ENCODE assay signal across 9 cellular contexts in genomic region chr19:19459099-19459498, GRCh38. TPM values are rescaled to one million over a fixed set of nuclear protein-coding genes. Genes with fewer than 3 reads are reported as not detected.
DNase-seq lines count a peak whose midpoint lies in the region; ATAC-seq and TF ChIP-seq lines count a peak whose summit lies in the region.
"Had no signal": no experiment of that assay in that cellular context is flagged by ENCODE, and none has a peak within 500 bp of the region (broad histone marks: within the 10 kb centered on the region; RNA-seq: fewer than 3 reads in every experiment).

No MANE protein-coding gene starts in this region.

- ATAC-seq in naive thymus-derived CD4-positive, alpha-beta T cell = peak; percentile 15

- H3K9me2 ChIP-seq in GM23248 (ENCODE audit: insufficient read depth) = no peaks in the 10 kb centered on the region
- no peaks in the 10 kb centered on the region for H3K9me2 ChIP-seq in PC-9 (ENCODE audit: insufficient read depth)

- H3K4me3 Mint-ChIP-seq in naive thymus-derived CD4-positive, alpha-beta T cell = peak overlapping the region; percentile 85 to 92 (median 91)

- no peak overlapping the region for H2AFZ ChIP-seq in ACC112 (ENCODE audit: low read length, unreplicated experiment)
- no peak overlapping the region for H2AFZ ChIP-seq in GM23248
- H2AFZ ChIP-seq in PC-9 = no peak overlapping the region

- peak; percentile 52 for DNase-seq in GM23248
- DNase-seq in adipocyte (ENCODE audit: low read depth) = peak; percentile 59
- DNase-seq in naive thymus-derived CD4-positive, alpha-beta T cell = peak in 5 of 9 donors; percentile 34 to 51 (median 46)
- DNase-seq in PC-9 = no peak
- no peak for DNase-seq in superior temporal gyrus (ENCODE audit: extremely low spot score)
- no peak for DNase-seq in SKM-1 (lab: John Stamatoyannopoulos, UW; ENCODE audit: unreplicated experiment)
- DNase-seq in HuH-7 (ENCODE audit: low spot score) = no peak
- DNase-seq: NCI-H1092 treated with DMSO at 0.1 percent for 48 hours had no signal

- H3K79me2 ChIP-seq in ACC112 (ENCODE audit: control insufficient read depth, insufficient read depth, low read length, unreplicated experiment) (peaks cover 85% of the 10 kb centered on the region), GM23248 (ENCODE audit: insufficient read depth) (peaks cover 99% of the 10 kb centered on the region), PC-9 (ENCODE audit: low read depth) (peaks cover 88% of the 10 kb centered on the region)

- no peaks in the 10 kb centered on the region for H3K9me3 Mint-ChIP-seq in naive thymus-derived CD4-positive, alpha-beta T cell

- H3K27me3 ChIP-seq in ACC112 (ENCODE audit: insufficient read depth, low read length) (no peaks in the 10 kb centered on the region), GM23248 (replicated peaks; ENCODE audit: insufficient read depth) (no peaks in the 10 kb centered on the region), adipocyte (replicated peaks; ENCODE audit: control insufficient read depth, insufficient read depth, low read length) (no peaks in the 10 kb centered on the region), PC-9 (ENCODE audit: insufficient read depth, low read depth) (no peaks in the 10 kb centered on the region)
- no peaks in the 10 kb centered on the region for H3K27me3 ChIP-seq in naive thymus-derived CD4-positive, alpha-beta T cell (ENCODE audit: control insufficient read depth in 2 of 2, insufficient read depth in 2 of 2, low read length in 2 of 2)

- POLR2A ChIA-PET in naive thymus-derived CD4-positive, alpha-beta T cell (lab: Charles Lee) = interaction anchor here (0.5 to 3.5 kb wide), 10 partner anchors 8 to 1363 kb away, joined by 3 to 35 read pairs (median 4); partner anchors contain the start of gene GATAD2A
- POLR2A ChIA-PET in PC-9 (lab: Charles Lee; ENCODE audit: unreplicated experiment) = no interaction called here

- peak overlapping the region; percentile 54 for H3K9ac ChIP-seq in GM23248
- peak overlapping the region; percentile 3 for H3K9ac ChIP-seq in adipocyte (ENCODE audit: low read length)

- CTCF ChIA-PET in naive thymus-derived CD4-positive, alpha-beta T cell (lab: Charles Lee) = interaction anchor here (1.0 to 2.5 kb wide), 4 partner anchors 12 to 54 kb away, joined by 4 to 7 read pairs (median 6); partner anchors contain the start of gene GATAD2A
- CTCF ChIA-PET in PC-9 (lab: Charles Lee) = no interaction called here

- H3F3A ChIP-seq in GM23248 (ENCODE audit: insufficient read depth) (peaks cover 22% of the 10 kb centered on the region), PC-9 (ENCODE audit: insufficient read depth, low read depth) (peaks cover 15% of the 10 kb centered on the region; the same call in 1 of the 2 replicates)

- BruUV-seq in PC-9 (replicated peaks; lab: Mats Ljungman, UMichigan) = no TSS peak

- in situ Hi-C loops in GM23248 (cut with MboI) = no loop called here

- H3K36me3 ChIP-seq in ACC112 (ENCODE audit: insufficient read depth, low read length) (no peaks in the 10 kb centered on the region), GM23248 (ENCODE audit: low read depth) (no peaks in the 10 kb centered on the region), adipocyte (ENCODE audit: control insufficient read depth, insufficient read depth, low read length, severe bottlenecking) (peaks cover 2% of the 10 kb centered on the region), PC-9 (ENCODE audit: low read depth) (0 out of 2 replicates have a peak, but pooled peaks cover 3% of the 10 kb centered on the region)
- peaks cover 0 to 4% (median 0%) of the 10 kb centered on the region in 3 experiments for H3K36me3 ChIP-seq in naive thymus-derived CD4-positive, alpha-beta T cell (ENCODE audit: control insufficient read depth in 2 of 3, insufficient read depth in 3 of 3, low read length in 3 of 3)

- H3K4me1 ChIP-seq in ACC112 (ENCODE audit: control insufficient read depth, insufficient read depth, low read length, unreplicated experiment) (peaks cover 64% of the 10 kb centered on the region), GM23248 (ENCODE audit: insufficient read depth) (peaks cover 62% of the 10 kb centered on the region), adipocyte (ENCODE audit: control insufficient read depth, insufficient read depth, low read length) (peaks cover 62% of the 10 kb centered on the region), PC-9 (replicated peaks; ENCODE audit: insufficient read depth) (no peaks in the 10 kb centered on the region)
- H3K4me1 ChIP-seq in naive thymus-derived CD4-positive, alpha-beta T cell (ENCODE audit: control insufficient read depth in 2 of 2, insufficient read depth in 2 of 2, low read length in 2 of 2) = peaks cover 78 to 81% of the 10 kb centered on the region in 2 donors

- no peaks in the 10 kb centered on the region for H3K27me3 Mint-ChIP-seq in naive thymus-derived CD4-positive, alpha-beta T cell

- peaks cover 57 to 79% (median 67%) of the 10 kb centered on the region in 7 donors for H3K4me1 Mint-ChIP-seq in naive thymus-derived CD4-positive, alpha-beta T cell

- H3K36me3 Mint-ChIP-seq in naive thymus-derived CD4-positive, alpha-beta T cell = peaks cover 0 to 9% (median 0%) of the 10 kb centered on the region in 5 donors

- intact Hi-C loops in naive thymus-derived CD4-positive, alpha-beta T cell (cut with micrococcal nuclease) = loop anchor here (1.0 to 2.0 kb wide), 5 partner anchors 14 to 139 kb away; partner anchors contain the start of genes GATAD2A (in 1 of the 2), MAU2 (in 1 of the 2) and SUGP1 (in 1 of the 2)
- intact Hi-C loops in PC-9 (cut with micrococcal nuclease; ENCODE audit: unreplicated experiment) = no loop called here

- H3K27ac Mint-ChIP-seq in naive thymus-derived CD4-positive, alpha-beta T cell = peak overlapping the region; percentile 94 to 99 (median 98)

- no peaks in the 10 kb centered on the region for H3K9me3 ChIP-seq in GM23248 (ENCODE audit: low read depth)
- H3K9me3 ChIP-seq in adipocyte (ENCODE audit: control insufficient read depth, low read length) = no peaks in the 10 kb centered on the region
- no peaks in the 10 kb centered on the region for H3K9me3 ChIP-seq in naive thymus-derived CD4-positive, alpha-beta T cell (ENCODE audit: control insufficient read depth in 2 of 3, low read length in 3 of 3)
- H3K9me3 ChIP-seq in PC-9 (ENCODE audit: insufficient read depth, low read depth) = no peaks in the 10 kb centered on the region

- H3K4me2 ChIP-seq in GM23248 (ENCODE audit: unreplicated experiment) (peak overlapping the region; percentile 70), PC-9 (no peak overlapping the region)

- H3K27ac ChIP-seq in ACC112 (ENCODE audit: low read depth, low read length) = peak overlapping the region; percentile 91
- H3K27ac ChIP-seq in GM23248 = peak overlapping the region; percentile 82
- H3K27ac ChIP-seq in naive thymus-derived CD4-positive, alpha-beta T cell (ENCODE audit: low read depth, low read length) = peak overlapping the region; percentile 82
- no peak overlapping the region for H3K27ac ChIP-seq in PC-9

- H4K20me1 ChIP-seq in GM23248 (ENCODE audit: insufficient read depth) = 0 out of 2 replicates have a peak, but pooled peaks cover 3% of the 10 kb centered on the region
- peaks cover 84% of the 10 kb centered on the region for H4K20me1 ChIP-seq in PC-9 (ENCODE audit: insufficient read depth)

- TF ChIP-seq CTCF in PC-9 (conservative IDR thresholded peaks at IDR 0.05) = no peak

- H3K4me3 ChIP-seq in ACC112 (ENCODE audit: low read depth, low read length) (peak overlapping the region; percentile 39), GM23248 (peak overlapping the region; percentile 20), adipocyte (ENCODE audit: low read length) (peak overlapping the region; percentile 41), PC-9 (no peak overlapping the region)
- peak overlapping the region; percentile 55 for H3K4me3 ChIP-seq in naive thymus-derived CD4-positive, alpha-beta T cell (ENCODE audit: low read length)

RNA-seq across cellular contexts. Expression of gene GATAD2A, which starts 53.6 kb away (rescaled TPM):
- 42.7 and 52.1 TPM in 2 replicates for total RNA-seq in GM23248 (2014; rRNA removed; shearing (Covaris generic))
- polyA plus RNA-seq in GM23248 (2016; fragmentation: Nextera tagmentation; extraction: Ambion mirVana) = 13.9 and 15.4 TPM in 2 replicates
- 100 to 1,000 TPM in 4 of 5 experiments, 10 to 100 TPM in 1; 97.9 to 123 (median 116) TPM for total RNA-seq in naive thymus-derived CD4-positive, alpha-beta T cell
- polyA plus RNA-seq in naive thymus-derived CD4-positive, alpha-beta T cell = 10 to 100 TPM; 11.3 to 25.7 TPM
- total RNA-seq in PC-9 (2021) = 97.8 and 129 TPM in 2 replicates

RNA-seq across cellular contexts. Expression of gene TSSK6, which starts 56.2 kb away (rescaled TPM):
- total RNA-seq in GM23248 (2014; rRNA removed; shearing (Covaris generic)) = 0.25 and 2.3 TPM in 2 replicates
- polyA plus RNA-seq in GM23248 (2016; fragmentation: Nextera tagmentation; extraction: Ambion mirVana) = 0.70 and 0.95 TPM in 2 replicates
- 10 to 100 TPM in 1 of 5 experiments, 1 to 10 TPM in 4; 3.3 to 11.3 (median 5.2) TPM for total RNA-seq in naive thymus-derived CD4-positive, alpha-beta T cell
- 1 to 10 TPM; 1.4 to 4.2 TPM for polyA plus RNA-seq in naive thymus-derived CD4-positive, alpha-beta T cell
- 2.0 and 3.3 TPM in 2 replicates for total RNA-seq in PC-9 (2021)

RNA-seq across cellular contexts. Expression of gene NDUFA13, which starts 56.9 kb away (rescaled TPM):
- 18.3 and 92.4 TPM in 2 replicates for total RNA-seq in GM23248 (2014; rRNA removed; shearing (Covaris generic))
- 466 and 474 TPM in 2 replicates for polyA plus RNA-seq in GM23248 (2016; fragmentation: Nextera tagmentation; extraction: Ambion mirVana)
- total RNA-seq in naive thymus-derived CD4-positive, alpha-beta T cell = 100 to 1,000 TPM; 172 to 362 (median 176) TPM
- polyA plus RNA-seq in naive thymus-derived CD4-positive, alpha-beta T cell = 100 to 1,000 TPM; 363 to 380 TPM
- total RNA-seq in PC-9 (2021) = 203 and 309 TPM in 2 replicates

Comparison
In these comparisons a context has a peak if more than half of its experiments do, and no peak if none do; other contexts are left out.
1. DNase-seq: peak in GM23248 (single experiment), adipocyte (single experiment) and naive thymus-derived CD4-positive, alpha-beta T cell (5 of 9); none in PC-9 (0 of 2), superior temporal gyrus (single experiment), SKM-1 (single experiment) and HuH-7 (single experiment).